19 cellular contexts compared by ENCODE assay signal in genomic region chr19:47494211-47494547, GRCh38. TPM values are rescaled to one million over a fixed set of nuclear protein-coding genes. Genes with fewer than 3 reads are reported as not detected.
DNase-seq lines count a peak whose midpoint lies in the region; ATAC-seq and TF ChIP-seq lines count a peak whose summit lies in the region.
"Had no signal": no experiment of that assay in that cellular context is flagged by ENCODE, and none has a peak within 500 bp of the region (broad histone marks: within the 10 kb centered on the region; RNA-seq: fewer than 3 reads in every experiment).

No MANE protein-coding gene starts in this region.

- H3K4me3 Mint-ChIP-seq in activated CD4-positive, alpha-beta T cell treated with anti-CD3 and anti-CD28 coated beads, Interleukin-2, amount 10 ng/mL, durations not matched to agents 7 days and 5 days, result no peak overlapping the region
- H3K4me3 Mint-ChIP-seq: GM23338, IgD-negative memory B cell had no signal

- no peak for DNase-seq in activated CD4-positive, alpha-beta T cell treated with anti-CD3 and anti-CD28 coated beads, Interleukin-2, amount 10 ng/mL, durations not matched to agents 7 days and 5 days
- no peak for DNase-seq in activated CD4-positive, alpha-beta T cell treated with anti-CD3 and anti-CD28 coated beads for 1 hour
- DNase-seq in WERI-Rb-1, result no peak
- peak; percentile 58 for DNase-seq in myocyte (ENCODE audit: low read depth)
- no peak for DNase-seq in colonic mucosa
- DNase-seq: ACHN, AML-193, HCEC 1CT, Karpas-422, NCI-H1417 treated with DMSO at 0.1 percent for 48 hours, NCI-H2029 treated with DMSO at 0.1 percent for 48 hours, NCI-H748 treated with DMSO at 0.1 percent for 48 hours had no signal

- H3K9me3 Mint-ChIP-seq in activated CD4-positive, alpha-beta T cell treated with anti-CD3 and anti-CD28 coated beads, Interleukin-2, amount 10 ng/mL, durations not matched to agents 7 days and 5 days, result no peaks in the 10 kb centered on the region
- H3K9me3 Mint-ChIP-seq: GM23338, IgD-negative memory B cell had no signal

- no peak overlapping the region for H3K4me3 ChIP-seq in BLaER1 treated with 17β-estradiol and CSF1 and Interleukin-3, amounts not matched to agents 10 nM and 100 nM
- H3K4me3 ChIP-seq in WERI-Rb-1 (ENCODE audit: low read depth, low read length) (no peak overlapping the region), colonic mucosa (no peak overlapping the region)
- H3K4me3 ChIP-seq: GM12878, GM23338, SJCRH30 had no signal

- H3K4me1 Mint-ChIP-seq in activated CD4-positive, alpha-beta T cell treated with anti-CD3 and anti-CD28 coated beads, Interleukin-2, amount 10 ng/mL, durations not matched to agents 7 days and 5 days, result peaks cover 6% of the 10 kb centered on the region

- TF ChIP-seq CTCF in WERI-Rb-1 (IDR thresholded peaks at IDR 0.05; ENCODE audit: low read depth, low read length), result no peak
- no peak for TF ChIP-seq CTCF in colonic mucosa (IDR thresholded peaks at IDR 0.05)

- no peaks in the 10 kb centered on the region for H3K27me3 Mint-ChIP-seq in activated CD4-positive, alpha-beta T cell treated with anti-CD3 and anti-CD28 coated beads, Interleukin-2, amount 10 ng/mL, durations not matched to agents 7 days and 5 days
- H3K27me3 Mint-ChIP-seq: IgD-negative memory B cell had no signal

- H3K27ac Mint-ChIP-seq in activated CD4-positive, alpha-beta T cell treated with anti-CD3 and anti-CD28 coated beads, Interleukin-2, amount 10 ng/mL, durations not matched to agents 7 days and 5 days, result peak overlapping the region; percentile 36

- no peaks in the 10 kb centered on the region for H3K27me3 ChIP-seq in BLaER1 treated with 17β-estradiol and CSF1 and Interleukin-3, amounts not matched to agents 10 nM and 100 nM
- H3K27me3 ChIP-seq in WERI-Rb-1 (ENCODE audit: insufficient read depth, low read depth, severe bottlenecking), result no peaks in the 10 kb centered on the region
- no peaks in the 10 kb centered on the region for H3K27me3 ChIP-seq in colonic mucosa
- H3K27me3 ChIP-seq: SJCRH30 had no signal

- POLR2A ChIA-PET in activated CD4-positive, alpha-beta T cell treated with anti-CD3 and anti-CD28 coated beads, Interleukin-2, amount 10 ng/mL, durations not matched to agents 7 days and 5 days (lab: Charles Lee), result no interaction called here

- intact Hi-C loops in colonic mucosa (cut with DNase I), result no loop called here

- H3K4me1 ChIP-seq in BLaER1 treated with 17β-estradiol and CSF1 and Interleukin-3, amounts not matched to agents 10 nM and 100 nM, result peaks cover 0 to 59% (median 46%) of the 10 kb centered on the region in 10 experiments; a peak in 17 of 20 replicates
- no peaks in the 10 kb centered on the region for H3K4me1 ChIP-seq in colonic mucosa

- no peak overlapping the region for H3K27ac ChIP-seq in BLaER1 treated with 17β-estradiol and CSF1 and Interleukin-3, amounts not matched to agents 10 nM and 100 nM
- peak overlapping the region; percentile 44 for H3K27ac ChIP-seq in WERI-Rb-1
- H3K27ac ChIP-seq in colonic mucosa, result no peak overlapping the region
- H3K27ac ChIP-seq: SJCRH30 had no signal

- peaks cover 11 to 98% (median 75%) of the 10 kb centered on the region in 11 experiments for H3K36me3 ChIP-seq in BLaER1 treated with 17β-estradiol and CSF1 and Interleukin-3, amounts not matched to agents 10 nM and 100 nM
- peaks cover 82% of the 10 kb centered on the region for H3K36me3 ChIP-seq in WERI-Rb-1
- H3K36me3 ChIP-seq in colonic mucosa, result no peaks in the 10 kb centered on the region

- H3K9me3 ChIP-seq in BLaER1 treated with 17β-estradiol and CSF1 and Interleukin-3, amounts not matched to agents 10 nM and 100 nM (replicated peaks in 1 of 11), result no peaks in the 10 kb centered on the region
- H3K9me3 ChIP-seq in WERI-Rb-1 (ENCODE audit: severe bottlenecking), result no peaks in the 10 kb centered on the region
- no peaks in the 10 kb centered on the region for H3K9me3 ChIP-seq in colonic mucosa
- H3K9me3 ChIP-seq: SJCRH30 had no signal

- peaks cover 25% of the 10 kb centered on the region for H3K36me3 Mint-ChIP-seq in activated CD4-positive, alpha-beta T cell treated with anti-CD3 and anti-CD28 coated beads, Interleukin-2, amount 10 ng/mL, durations not matched to agents 7 days and 5 days (ENCODE audit: low read depth)

- 0 out of 22 replicates have a peak overlapping the region, but pooled peaks of 3 of the 11 experiments have one; percentile 5 to 52 (median 23) for H3K9ac ChIP-seq in BLaER1 treated with 17β-estradiol and CSF1 and Interleukin-3, amounts not matched to agents 10 nM and 100 nM
- no peak overlapping the region for H3K9ac ChIP-seq in colonic mucosa (ENCODE audit: low read depth in 2 of 2, low read length in 2 of 2)

- CTCF ChIA-PET in activated CD4-positive, alpha-beta T cell treated with anti-CD3 and anti-CD28 coated beads, Interleukin-2, amount 10 ng/mL, durations not matched to agents 7 days and 5 days (lab: Charles Lee), result interaction anchor here (1.6 to 4.3 kb wide), 2 partner anchors 9 to 11 kb away, joined by 5 to 24 read pairs; partner anchors contain the start of gene KPTN

- H4K20me1 ChIP-seq in BLaER1 treated with 17β-estradiol and CSF1 and Interleukin-3, amounts not matched to agents 10 nM and 100 nM, result peaks cover 45 to 86% (median 74%) of the 10 kb centered on the region in 11 experiments

- peak overlapping the region in 6 of 11 experiments; percentile 47 to 77 (median 72); a peak in 9 of 22 replicates for H3K4me2 ChIP-seq in BLaER1 treated with 17β-estradiol and CSF1 and Interleukin-3, amounts not matched to agents 10 nM and 100 nM
- H3K4me2 ChIP-seq: GM23338 had no signal

- no peak for ATAC-seq in GM21381 (IDR thresholded peaks at IDR 0.05; ENCODE audit: unreplicated experiment)
- ATAC-seq: GM12878 had no signal

RNA-seq across cellular contexts. Expression of gene KPTN, which starts 10.2 kb away (rescaled TPM):
- 10 to 100 TPM; 12.5 to 14.1 TPM for total RNA-seq in activated CD4-positive, alpha-beta T cell treated with anti-CD3 and anti-CD28 coated beads, Interleukin-2, amount 10 ng/mL, durations not matched to agents 7 days and 5 days
- total RNA-seq in myocyte (5.7 and 12.5 TPM in 2 replicates), colonic mucosa (10 to 100 TPM in 1 of 2 donors, 1 to 10 TPM in 1; 8.6 to 13.3 TPM)
- 12.6 TPM for polyA plus RNA-seq in myocyte (2012)

RNA-seq across cellular contexts. Expression of gene NAPA, which starts 20.7 kb away (rescaled TPM):
- 100 to 1,000 TPM; 121 to 133 TPM for total RNA-seq in activated CD4-positive, alpha-beta T cell treated with anti-CD3 and anti-CD28 coated beads, Interleukin-2, amount 10 ng/mL, durations not matched to agents 7 days and 5 days
- total RNA-seq in myocyte (195 and 246 TPM in 2 replicates), colonic mucosa (100 to 1,000 TPM; 111 to 115 TPM)
- polyA plus RNA-seq in myocyte (2012), result 153 TPM

RNA-seq across cellular contexts. Expression of gene SLC8A2, which starts 22.5 kb away (rescaled TPM):
- not detected for total RNA-seq in activated CD4-positive, alpha-beta T cell treated with anti-CD3 and anti-CD28 coated beads, Interleukin-2, amount 10 ng/mL, durations not matched to agents 7 days and 5 days
- not detected in 2 replicates for total RNA-seq in myocyte
- polyA plus RNA-seq in myocyte (2012), result 0.08 TPM
- total RNA-seq in colonic mucosa, result 1 to 10 TPM in 1 of 2 donors, under 1 TPM in 1; 0.74 to 2.3 TPM
- total RNA-seq: GM12878, MCF 10A had no signal
- polyA plus RNA-seq: GM12878, IgD-negative memory B cell had no signal
